In genomic region chr17:29579866-29580771, GRCh38 we compare ENCODE assay signal across 8 cellular contexts. TPM values are rescaled to one million over a fixed set of nuclear protein-coding genes. Genes with fewer than 3 reads are reported as not detected.
DNase-seq lines count a peak whose midpoint lies in the region; ATAC-seq, FAIRE-seq and TF ChIP-seq lines count a peak whose summit lies in the region.

No MANE protein-coding gene starts in this region.

- H4K20me1 ChIP-seq in MM.1S (ENCODE audit: insufficient read depth, low read length) (no peaks in the 10 kb centered on the region), SK-N-SH (ENCODE audit: insufficient read depth) (peaks cover 36% of the 10 kb centered on the region)

- H3K9ac ChIP-seq in MM.1S (ENCODE audit: low read length) (no peak overlapping the region), SK-N-SH (no peak overlapping the region)

- H3K27ac ChIP-seq in MM.1S (ENCODE audit: low read length): no peak overlapping the region
- H3K27ac ChIP-seq in SK-N-SH (ENCODE audit: low read depth in 2 of 2, low read length in 1 of 2): peak overlapping the region in 1 of 2 experiments; percentile 53; a peak in 2 of 4 replicates

- POLR2A ChIA-PET in SK-N-SH (lab: Yijun Ruan, JAX): interaction anchor here (1.5 kb wide), 1 partner anchor 11 kb away, joined by 4 read pairs; no protein-coding TSS in a partner anchor

- no peak for ATAC-seq in HG02840 (IDR thresholded peaks at IDR 0.05; ENCODE audit: low FRiP score, unreplicated experiment)

- H3K9me3 ChIP-seq in MM.1S (replicated peaks; ENCODE audit: insufficient read depth, low read length): no peaks in the 10 kb centered on the region
- H3K9me3 ChIP-seq in SK-N-SH: no peaks in the 10 kb centered on the region

- peaks cover 50% of the 10 kb centered on the region for H3K36me3 Mint-ChIP-seq in activated naive CD4-positive, alpha-beta T cell treated with anti-CD3 and anti-CD28 coated beads, Interleukin-2, amount 10 ng/mL, durations not matched to agents 7 days and 5 days

- H3K27me3 Mint-ChIP-seq in activated naive CD4-positive, alpha-beta T cell treated with anti-CD3 and anti-CD28 coated beads, Interleukin-2, amount 10 ng/mL, durations not matched to agents 7 days and 5 days: no peaks in the 10 kb centered on the region

- H3K27ac Mint-ChIP-seq in activated naive CD4-positive, alpha-beta T cell treated with anti-CD3 and anti-CD28 coated beads, Interleukin-2, amount 10 ng/mL, durations not matched to agents 7 days and 5 days: peak overlapping the region; percentile 72

- H3K36me3 ChIP-seq in MM.1S (replicated peaks; ENCODE audit: insufficient read depth, low read length) (no peaks in the 10 kb centered on the region), SK-N-SH (replicated peaks in 1 of 2; ENCODE audit: control insufficient read depth in 1 of 2, insufficient read depth in 2 of 2, low read length in 1 of 2) (peaks cover 9 to 70% of the 10 kb centered on the region in 2 experiments)

- H3K4me3 ChIP-seq in MM.1S (ENCODE audit: low read length) (no peak overlapping the region), SK-N-SH (ENCODE audit: low read depth in 2 of 2, low read length in 1 of 2) (peak overlapping the region in 1 of 2 experiments; percentile 32; a peak in 1 of 4 replicates)

- H3K79me2 ChIP-seq in MM.1S (ENCODE audit: low read length): peaks cover 19% of the 10 kb centered on the region
- H3K79me2 ChIP-seq in SK-N-SH (ENCODE audit: insufficient read depth): peaks cover 36% of the 10 kb centered on the region

- no peak overlapping the region for H2AFZ ChIP-seq in MM.1S (ENCODE audit: low read length)
- no peak overlapping the region for H2AFZ ChIP-seq in SK-N-SH (ENCODE audit: low read depth)

- CTCF ChIA-PET in SK-N-SH (lab: Yijun Ruan, JAX): interaction anchor here (0.6 to 12.7 kb wide), 25 partner anchors 8 to 602 kb away, joined by 3 to 166 read pairs (median 4); partner anchors contain the start of genes ABHD15, ANKRD13B and TP53I13
- CTCF ChIA-PET in activated naive CD4-positive, alpha-beta T cell treated with anti-CD3 and anti-CD28 coated beads, Interleukin-2, amount 10 ng/mL, durations not matched to agents 7 days and 5 days (lab: Charles Lee): interaction anchor here (0.6 to 5.0 kb wide), 11 partner anchors 8 to 471 kb away, joined by 3 to 48 read pairs (median 6); partner anchors contain the start of gene ANKRD13B

- H3K4me1 ChIP-seq in MM.1S (ENCODE audit: low read length) (peaks cover 8% of the 10 kb centered on the region; the same call in 1 of the 2 replicates), SK-N-SH (ENCODE audit: control insufficient read depth in 1 of 2, insufficient read depth in 2 of 2, low read depth in 1 of 2, low read length in 1 of 2) (peaks cover 2 to 17% of the 10 kb centered on the region in 2 experiments; a peak in 2 of 4 replicates)

- H3K4me2 ChIP-seq in MM.1S (ENCODE audit: low read depth, low read length) (no peak overlapping the region), SK-N-SH (no peak overlapping the region)

- no peak for TF ChIP-seq EP300 in SK-N-SH (IDR thresholded peaks at IDR 0.05; ENCODE audit: borderline replicate concordance in 1 of 2, low read depth in 1 of 2, low read length in 1 of 2)

- H3F3A ChIP-seq in MM.1S (ENCODE audit: insufficient read depth, low read length) (no peaks in the 10 kb centered on the region), SK-N-SH (replicated peaks; ENCODE audit: insufficient read depth) (peaks cover 5% of the 10 kb centered on the region)

- H3K9me3 Mint-ChIP-seq in activated naive CD4-positive, alpha-beta T cell treated with anti-CD3 and anti-CD28 coated beads, Interleukin-2, amount 10 ng/mL, durations not matched to agents 7 days and 5 days: no peaks in the 10 kb centered on the region

- DNase-seq in EL: peak; percentile 79
- DNase-seq in H54 (ENCODE audit: insufficient read length, low spot score): peak; percentile 79
- DNase-seq in MM.1S: peak; percentile 91
- peak; percentile 96 for DNase-seq in SK-N-SH
- peak; percentile 93 for DNase-seq in activated naive CD4-positive, alpha-beta T cell treated with anti-CD3 and anti-CD28 coated beads, Interleukin-2, amount 10 ng/mL, durations not matched to agents 7 days and 5 days
- DNase-seq in glomerular visceral epithelial cell (ENCODE audit: extremely low spot score): peak; percentile 82
- peak; percentile 94 for DNase-seq in posterior vena cava (ENCODE audit: low spot score)

- peak; percentile 92 for TF ChIP-seq RAD21 in SK-N-SH (IDR thresholded peaks at IDR 0.05; ENCODE audit: low read length)

- intact Hi-C loops in posterior vena cava (cut with DNase I): no loop called here

- no peaks in the 10 kb centered on the region for H3K9me2 ChIP-seq in MM.1S (replicated peaks; ENCODE audit: insufficient read depth, low read length)
- no peaks in the 10 kb centered on the region for H3K9me2 ChIP-seq in SK-N-SH

- 53% methylated on average over 12 of the region's 15 CpGs for WGBS in SK-N-SH (ENCODE audit: low lambda C conversion rate)

- TF ChIP-seq POLR2A in H54 (IDR thresholded peaks at IDR 0.05; ENCODE audit: low read depth, low read length): no peak

- H3K4me1 Mint-ChIP-seq in activated naive CD4-positive, alpha-beta T cell treated with anti-CD3 and anti-CD28 coated beads, Interleukin-2, amount 10 ng/mL, durations not matched to agents 7 days and 5 days: peaks cover 29% of the 10 kb centered on the region

- no peaks in the 10 kb centered on the region for H3K27me3 ChIP-seq in MM.1S (replicated peaks; ENCODE audit: insufficient read depth, low read length)
- H3K27me3 ChIP-seq in SK-N-SH (ENCODE audit: insufficient read depth): no peaks in the 10 kb centered on the region

- H3K4me3 Mint-ChIP-seq in activated naive CD4-positive, alpha-beta T cell treated with anti-CD3 and anti-CD28 coated beads, Interleukin-2, amount 10 ng/mL, durations not matched to agents 7 days and 5 days: no peak overlapping the region

- FAIRE-seq in H54 (lab: Jason Lieb, UNC): no peak

- TF ChIP-seq CTCF in MM.1S (IDR thresholded peaks at IDR 0.05; ENCODE audit: low read length): peak; percentile 94
- TF ChIP-seq CTCF in SK-N-SH (IDR thresholded peaks at IDR 0.05): peak; percentile 85

TF ChIP-seq in SK-N-SH, 30 proteins besides CTCF, POLR2A, EP300 and RAD21 (continues in another document):
- TF ChIP-seq PBX3 (IDR thresholded peaks at IDR 0.05) (peak; percentile 83), RCOR1 (IDR thresholded peaks at IDR 0.05; ENCODE audit: low read length) (0 out of 2 replicates have a peak, but pooled peaks have one; percentile 21), SMC3 (IDR thresholded peaks at IDR 0.05; ENCODE audit: low read depth, low read length) (peak; percentile 90), EZH2phosphoT487 (IDR thresholded peaks at IDR 0.05; ENCODE audit: borderline replicate concordance, low read depth) (no peak), SIN3A (IDR thresholded peaks at IDR 0.05; ENCODE audit: borderline replicate concordance, low read depth, low read length) (no peak), CHD2 (IDR thresholded peaks at IDR 0.05; ENCODE audit: low read length, partially characterized antibody) (peak; percentile 33)
- TF ChIP-seq, protein P1, sequence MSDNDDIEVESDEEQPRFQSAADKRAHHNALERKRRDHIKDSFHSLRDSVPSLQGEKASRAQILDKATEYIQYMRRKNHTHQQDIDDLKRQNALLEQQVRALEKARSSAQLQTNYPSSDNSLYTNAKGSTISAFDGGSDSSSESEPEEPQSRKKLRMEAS (IDR thresholded peaks at IDR 0.05; ENCODE audit: low read depth): peak; percentile 91

RNA-seq across cellular contexts. Expression of gene GIT1, which starts 9.3 kb away (rescaled TPM):
- 39.4 and 42.9 TPM in 2 replicates for polyA plus RNA-seq in SK-N-SH (2012; rRNA removed)
- 21.6 and 27.8 TPM in 2 replicates for polyA plus RNA-seq in SK-N-SH (2012; cell fraction: cytosol; rRNA removed)
- 92.1 and 131 TPM in 2 replicates for polyA plus RNA-seq in SK-N-SH (2012; cell fraction: nucleus; rRNA removed)
- total RNA-seq in posterior vena cava: 10 to 100 TPM; 28.1 to 43.5 TPM

RNA-seq across cellular contexts. Expression of gene TP53I13, which starts 11.6 kb away (rescaled TPM):
- polyA plus RNA-seq in SK-N-SH (2012; rRNA removed): 39.2 and 45.3 TPM in 2 replicates
- 15.7 and 27.4 TPM in 2 replicates for polyA plus RNA-seq in SK-N-SH (2012; cell fraction: cytosol; rRNA removed)
- polyA plus RNA-seq in SK-N-SH (2012; cell fraction: nucleus; rRNA removed): 130 and 165 TPM in 2 replicates
- total RNA-seq in posterior vena cava: 10 to 100 TPM; 33.1 to 34.7 TPM

RNA-seq across cellular contexts. Expression of gene ANKRD13B, which starts 12.8 kb away (rescaled TPM):
- polyA plus RNA-seq in SK-N-SH (2012; rRNA removed): 14.0 and 16.1 TPM in 2 replicates
- polyA plus RNA-seq in SK-N-SH (2012; cell fraction: cytosol; rRNA removed): 4.1 and 9.1 TPM in 2 replicates
- polyA plus RNA-seq in SK-N-SH (2012; cell fraction: nucleus; rRNA removed): 90.2 and 139 TPM in 2 replicates
- total RNA-seq in posterior vena cava: 10 to 100 TPM; 11.2 to 11.5 TPM

RNA-seq across cellular contexts. Expression of gene ABHD15, which starts 13.3 kb away (rescaled TPM):
- polyA plus RNA-seq in SK-N-SH (2012; rRNA removed): 6.3 and 7.0 TPM in 2 replicates
- polyA plus RNA-seq in SK-N-SH (2012; cell fraction: cytosol; rRNA removed): 4.4 and 6.0 TPM in 2 replicates
- polyA plus RNA-seq in SK-N-SH (2012; cell fraction: nucleus; rRNA removed): 5.7 and 6.0 TPM in 2 replicates
- 1 to 10 TPM; 4.5 to 5.9 TPM for total RNA-seq in posterior vena cava

RNA-seq across cellular contexts. Expression of gene CORO6, which starts 42.6 kb away (rescaled TPM):
- polyA plus RNA-seq in SK-N-SH (2012; rRNA removed): 18.4 and 28.1 TPM in 2 replicates
- 2.0 and 5.5 TPM in 2 replicates for polyA plus RNA-seq in SK-N-SH (2012; cell fraction: cytosol; rRNA removed)
- 212 and 229 TPM in 2 replicates for polyA plus RNA-seq in SK-N-SH (2012; cell fraction: nucleus; rRNA removed)
- total RNA-seq in posterior vena cava: 10 to 100 TPM; 26.7 to 31.6 TPM
